Comparison of ENCODE assay signal across 14 cellular contexts in the genomic region with DNA sequence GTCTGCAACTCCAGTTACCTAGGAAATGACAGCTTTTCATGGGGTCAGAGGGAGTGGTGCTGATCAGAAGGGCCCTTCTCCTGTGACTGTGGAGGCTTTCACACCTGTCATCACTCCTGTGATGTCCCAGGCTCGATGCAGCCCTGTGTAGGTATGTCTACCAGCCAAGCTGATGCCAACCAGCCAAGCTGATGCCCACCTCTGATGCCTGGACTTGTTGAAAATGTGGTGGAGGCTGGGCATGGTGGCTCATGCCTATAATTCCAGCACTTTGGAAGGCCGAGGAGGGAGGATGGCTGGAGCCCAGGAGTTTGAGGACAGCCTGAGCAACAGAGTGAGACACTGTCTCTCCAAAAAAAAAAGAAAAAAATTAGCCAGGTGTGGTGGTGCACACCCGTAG. TPM values are rescaled to one million over a fixed set of nuclear protein-coding genes. Genes with fewer than 3 reads are reported as not detected.
DNase-seq lines count a peak whose midpoint lies in the region; ATAC-seq, FAIRE-seq and TF ChIP-seq lines count a peak whose summit lies in the region.
"Had no signal": no experiment of that assay in that cellular context is flagged by ENCODE, and none has a peak within 500 bp of the region (broad histone marks: within the 10 kb centered on the region; RNA-seq: fewer than 3 reads in every experiment).

No MANE protein-coding gene starts in this region.

- H3K23ac ChIP-seq in neuronal stem cell (ENCODE audit: low read depth, low read length, poor library complexity), result no peak overlapping the region

- H3K9me3 ChIP-seq in PC-9 (ENCODE audit: insufficient read depth, low read depth), result no peaks in the 10 kb centered on the region
- H3K9me3 ChIP-seq in GM12878 (replicated peaks; ENCODE audit: control insufficient read depth, insufficient read depth, low read length), result no peaks in the 10 kb centered on the region
- H3K9me3 ChIP-seq in neuronal stem cell (replicated peaks in 1 of 2; ENCODE audit: control insufficient read depth in 2 of 2, insufficient read depth in 1 of 2, low read depth in 1 of 2, low read length in 2 of 2), result no peaks in the 10 kb centered on the region
- no peaks in the 10 kb centered on the region for H3K9me3 ChIP-seq in OCI-LY7 (ENCODE audit: low read length)
- H3K9me3 ChIP-seq in upper lobe of right lung, result no peaks in the 10 kb centered on the region
- H3K9me3 ChIP-seq: A549, BE2C had no signal

- no peak for TF ChIP-seq RAD21 in GM12878 (IDR thresholded peaks at IDR 0.05; ENCODE audit: insufficient read depth, low read depth, low read length)

- ATAC-seq in GM12878, result no peak
- ATAC-seq in upper lobe of right lung, result no peak
- no peak for ATAC-seq in HG03565 (IDR thresholded peaks at IDR 0.05; ENCODE audit: unreplicated experiment)
- ATAC-seq: A549 had no signal

- TF ChIP-seq EP300 in GM12878 (IDR thresholded peaks at IDR 0.05; ENCODE audit: borderline replicate concordance in 1 of 2, control insufficient read depth in 1 of 2, low read depth in 2 of 2, low read length in 2 of 2), result no peak

- H3K4me2 ChIP-seq in PC-9 (peak overlapping the region; percentile 43; the same call in 1 of the 2 replicates), GM12878 (ENCODE audit: control insufficient read depth, insufficient read depth) (0 out of 2 replicates have a peak overlapping the region, but pooled peaks have one; percentile 9), neuronal stem cell (ENCODE audit: insufficient read depth, low read length, poor library complexity, severe bottlenecking) (no peak overlapping the region), OCI-LY7 (ENCODE audit: low read length) (no peak overlapping the region)
- H3K4me2 ChIP-seq: A549 had no signal

- no peak for FAIRE-seq in GM12878 (lab: Jason Lieb, UNC)
- FAIRE-seq: A549, G401.6 had no signal

- no peaks in the 10 kb centered on the region for H3K79me1 ChIP-seq in neuronal stem cell (ENCODE audit: low read depth, low read length)

- intact Hi-C loops in PC-9 (cut with micrococcal nuclease; ENCODE audit: unreplicated experiment) (loop anchor here (10.0 kb wide), 2 partner anchors 179 to 329 kb away; no protein-coding TSS in a partner anchor), GM12878 (cut with micrococcal nuclease; ENCODE audit: unreplicated experiment) (no loop called here), OCI-LY7 (cut with micrococcal nuclease; ENCODE audit: unreplicated experiment) (loop anchor here (5.0 kb wide), 1 partner anchor 126 kb away; no protein-coding TSS in a partner anchor), upper lobe of right lung (cut with DNase I) (no loop called here)

- H3F3A ChIP-seq in PC-9 (ENCODE audit: insufficient read depth, low read depth), result peaks cover 38% of the 10 kb centered on the region

- H4K91ac ChIP-seq in neuronal stem cell (ENCODE audit: low read depth, low read length, poor library complexity), result no peak overlapping the region

- H4K20me1 ChIP-seq in PC-9 (ENCODE audit: insufficient read depth), result no peaks in the 10 kb centered on the region
- H4K20me1 ChIP-seq in GM12878 (ENCODE audit: control insufficient read depth, insufficient read depth), result no peaks in the 10 kb centered on the region
- H4K20me1 ChIP-seq in OCI-LY7 (ENCODE audit: insufficient read depth, low read length), result no peaks in the 10 kb centered on the region

- no peak overlapping the region for H2AK5ac ChIP-seq in neuronal stem cell (ENCODE audit: low read depth, low read length)

- H4K8ac ChIP-seq in neuronal stem cell (ENCODE audit: low read depth, low read length), result no peak overlapping the region

- no peak overlapping the region for H2AFZ ChIP-seq in PC-9
- H2AFZ ChIP-seq in GM12878 (ENCODE audit: control insufficient read depth, low read depth, low read length), result no peak overlapping the region
- H2AFZ ChIP-seq in neuronal stem cell (ENCODE audit: low read length), result no peak overlapping the region
- no peak overlapping the region for H2AFZ ChIP-seq in OCI-LY7 (ENCODE audit: low read length)

- in situ Hi-C loops in GM12878 (cut with MboI), result loop anchor here (5.0 kb wide), 1 partner anchor 141 kb away; no protein-coding TSS in a partner anchor

- no peak overlapping the region for H2BK5ac ChIP-seq in neuronal stem cell (ENCODE audit: low read length)

- no peak overlapping the region for H3K18ac ChIP-seq in neuronal stem cell (ENCODE audit: low read length)

- H3K27ac ChIP-seq in PC-9, result no peak overlapping the region; the same call in 1 of the 2 replicates
- no peak overlapping the region for H3K27ac ChIP-seq in GM12878 (ENCODE audit: control insufficient read depth, insufficient read depth)
- no peak overlapping the region for H3K27ac ChIP-seq in neuronal stem cell (replicated peaks; ENCODE audit: low read length)
- H3K27ac ChIP-seq in OCI-LY7 (ENCODE audit: low read depth, low read length, poor library complexity, severe bottlenecking), result no peak overlapping the region
- no peak overlapping the region for H3K27ac ChIP-seq in upper lobe of right lung
- H3K27ac ChIP-seq: A549, C4-2B had no signal

- H3K79me2 ChIP-seq in PC-9 (ENCODE audit: low read depth), result no peaks in the 10 kb centered on the region
- H3K79me2 ChIP-seq in GM12878 (ENCODE audit: control insufficient read depth, insufficient read depth, low read length), result no peaks in the 10 kb centered on the region
- peaks cover 5% of the 10 kb centered on the region; the same call in 1 of the 2 replicates for H3K79me2 ChIP-seq in OCI-LY7 (ENCODE audit: insufficient read depth, low read depth, low read length)

- POLR2A ChIA-PET in PC-9 (lab: Charles Lee; ENCODE audit: unreplicated experiment) (interaction anchor here (0.6 kb wide), 1 partner anchor 133 kb away, joined by 4 read pairs; no protein-coding TSS in a partner anchor), GM12878 (lab: Charles Lee) (interaction anchor here (0.9 kb wide), 1 partner anchor 31 kb away, joined by 3 read pairs; no protein-coding TSS in a partner anchor), OCI-LY7 (lab: Charles Lee) (no interaction called here)

- CTCF ChIA-PET in PC-9 (lab: Charles Lee) (interaction anchor here (0.6 kb wide), 1 partner anchor 63 kb away, joined by 3 read pairs; no protein-coding TSS in a partner anchor), GM12878 (lab: Yijun Ruan, JAX) (interaction anchor here (0.8 to 4.0 kb wide), 4 partner anchors 94 to 1062 kb away, joined by 3 to 21 read pairs (median 4); no protein-coding TSS in a partner anchor), OCI-LY7 (lab: Charles Lee; ENCODE audit: unreplicated experiment) (no interaction called here)

- TF ChIP-seq CTCF in PC-9 (conservative IDR thresholded peaks at IDR 0.05), result no peak
- no peak for TF ChIP-seq CTCF in GM12878 (IDR thresholded peaks at IDR 0.05 in 2 of 3, conservative IDR thresholded peaks at IDR 0.05 in 1 of 3; ENCODE audit: control insufficient read depth in 2 of 3, extremely low read depth in 1 of 3, insufficient read depth in 1 of 3, low read depth in 3 of 3, low read length in 3 of 3)
- no peak for TF ChIP-seq CTCF in OCI-LY7 (conservative IDR thresholded peaks at IDR 0.05; ENCODE audit: low read length)
- no peak for TF ChIP-seq CTCF in upper lobe of right lung (IDR thresholded peaks at IDR 0.05)

- peak overlapping the region; percentile 79 for H3K14ac ChIP-seq in neuronal stem cell (ENCODE audit: low read length)

- no peak overlapping the region for H3K9ac ChIP-seq in GM12878 (ENCODE audit: control insufficient read depth, insufficient read depth, low read length)
- H3K9ac ChIP-seq in neuronal stem cell (ENCODE audit: low read depth, low read length, poor library complexity), result no peak overlapping the region

- SMC1A ChIA-PET in GM12878 (lab: Charles Lee; ENCODE audit: uncharacterized antibody, unreplicated experiment), result interaction anchor here (0.6 to 6.4 kb wide), 2 partner anchors 25 to 140 kb away, joined by 3 to 60 read pairs; no protein-coding TSS in a partner anchor

- no peaks in the 10 kb centered on the region for H3K9me2 ChIP-seq in PC-9 (ENCODE audit: insufficient read depth)
- H3K9me2 ChIP-seq in OCI-LY7 (ENCODE audit: insufficient read depth, low read length), result no peaks in the 10 kb centered on the region

- H3K36me3 ChIP-seq in PC-9 (ENCODE audit: low read depth) (no peaks in the 10 kb centered on the region), GM12878 (ENCODE audit: control insufficient read depth in 2 of 2, insufficient read depth in 2 of 2, low read length in 1 of 2) (no peaks in the 10 kb centered on the region), neuronal stem cell (replicated peaks in 1 of 2; ENCODE audit: control insufficient read depth in 2 of 2, insufficient read depth in 2 of 2, low read length in 2 of 2) (no peaks in the 10 kb centered on the region), OCI-LY7 (ENCODE audit: insufficient read depth, low read length) (no peaks in the 10 kb centered on the region), upper lobe of right lung (no peaks in the 10 kb centered on the region)
- H3K36me3 ChIP-seq: BE2C had no signal

- H3K4me1 ChIP-seq in PC-9 (replicated peaks; ENCODE audit: insufficient read depth) (peaks cover 66% of the 10 kb centered on the region), GM12878 (ENCODE audit: control insufficient read depth, insufficient read depth, low read length) (peaks cover 12% of the 10 kb centered on the region), neuronal stem cell (ENCODE audit: control insufficient read depth in 2 of 2, insufficient read depth in 1 of 2, low read depth in 1 of 2, low read length in 2 of 2) (peaks cover 9 to 12% of the 10 kb centered on the region in 2 donors), OCI-LY7 (ENCODE audit: insufficient read depth, low read length, poor library complexity, severe bottlenecking) (peaks cover 41% of the 10 kb centered on the region), upper lobe of right lung (peaks cover 14% of the 10 kb centered on the region)

- H3K27me3 ChIP-seq in PC-9 (ENCODE audit: insufficient read depth, low read depth), result no peaks in the 10 kb centered on the region
- no peaks in the 10 kb centered on the region for H3K27me3 ChIP-seq in GM12878 (replicated peaks in 1 of 2; ENCODE audit: control insufficient read depth in 2 of 2, insufficient read depth in 2 of 2, low read length in 1 of 2)
- H3K27me3 ChIP-seq in neuronal stem cell (ENCODE audit: control insufficient read depth in 3 of 3, insufficient read depth in 3 of 3, low read depth in 1 of 3, low read length in 3 of 3), result peaks cover 0 to 2% (median 0%) of the 10 kb centered on the region in 3 experiments
- no peaks in the 10 kb centered on the region for H3K27me3 ChIP-seq in upper lobe of right lung
- H3K27me3 ChIP-seq: BE2C had no signal

- H2BK120ac ChIP-seq in neuronal stem cell (ENCODE audit: low read depth, low read length), result no peak overlapping the region

- H3K4me3 ChIP-seq in PC-9 (no peak overlapping the region), GM12878 (no peak overlapping the region), neuronal stem cell (ENCODE audit: low read length in 2 of 2) (no peak overlapping the region), OCI-LY7 (ENCODE audit: low read depth, low read length, poor library complexity, severe bottlenecking) (no peak overlapping the region), upper lobe of right lung (no peak overlapping the region)
- H3K4me3 ChIP-seq: A549 had no signal

- H2BK15ac ChIP-seq in neuronal stem cell (ENCODE audit: low read length), result no peak overlapping the region

- BruUV-seq in PC-9 (replicated peaks; lab: Mats Ljungman, UMichigan) (no TSS peak), GM12878 (replicated peaks; lab: Mats Ljungman, UMichigan) (no TSS peak), OCI-LY7 (replicated peaks; lab: Mats Ljungman, UMichigan) (no TSS peak)

- 67% methylated on average over 3 of the region's 3 CpGs for WGBS in GM12878 (ENCODE audit: insufficient coverage, insufficient replicate concordance, low lambda C conversion rate, missing lambda C conversion rate)
- no CpG with 5 or more reads among the region's 3 CpGs for WGBS in neuronal stem cell (ENCODE audit: extremely low coverage in 2 of 2, insufficient read length in 2 of 2, insufficient replicate concordance in 1 of 2), 2 donors

- no peak for TF ChIP-seq POLR2A in GM12878 (IDR thresholded peaks at IDR 0.05; ENCODE audit: low read depth, low read length)

- no peak overlapping the region for H3K4ac ChIP-seq in neuronal stem cell (ENCODE audit: low read length)

- RAD21 ChIA-PET in GM12878 (lab: Charles Lee; ENCODE audit: unreplicated experiment), result interaction anchor here (1.2 kb wide), 1 partner anchor 325 kb away, joined by 3 read pairs; no protein-coding TSS in a partner anchor

- H2BK12ac ChIP-seq in neuronal stem cell (ENCODE audit: low read length), result no peak overlapping the region

- DNase-seq in PC-9 (no peak), GM12878 (ENCODE audit: low read depth, low spot score) (no peak), neuronal stem cell (ENCODE audit: low spot score) (no peak), OCI-LY7 (ENCODE audit: low spot score) (no peak), upper lobe of right lung (no peak)
- DNase-seq: BE2C; CD4-positive, alpha-beta memory T cell; DMS79; HCEC 1CT; HFFc6 had no signal

RNA-seq across cellular contexts. Expression of a gene that starts 33.7 kb away (rescaled TPM):
- total RNA-seq in PC-9 (2021) (5.7 and 6.1 TPM in 2 replicates), GM12878 (2014; rRNA removed) (3.8 and 4.7 TPM in 2 replicates), GM12878 (2014; rRNA removed; fragmentation: Illumina TruSeq; extraction: Trizol) (4.4 and 6.0 TPM in 2 replicates), GM12878 (2021) (5.6 and 6.2 TPM in 2 replicates), OCI-LY7 (2022) (22.2 and 26.4 TPM in 2 replicates), upper lobe of right lung (8.7 TPM)
- total RNA-seq in GM12878 (2013; cell fraction: nucleolus; rRNA removed), result 15.6 and 18.2 TPM in 2 replicates
- 1.9 TPM for polyA plus RNA-seq in GM12878 (2011; ENCODE audit: low read depth)
- polyA plus RNA-seq in GM12878 (2011; rRNA removed) (1.1 and 1.7 TPM in 2 replicates), GM12878 (2014; fragmentation: Illumina TruSeq; extraction: Trizol) (5.3 and 5.5 TPM in 2 replicates), GM12878 (2014; fragmentation: Nextera tagmentation; extraction: Ambion mirVana) (1 to 10 TPM; 3.0 to 4.1 TPM), GM12878 (2014; rRNA removed) (6.3 and 7.7 TPM in 2 replicates), GM12878 (2016; fragmentation: Nextera tagmentation; extraction: Ambion mirVana) (10 to 100 TPM in 1 of 2 experiments, 1 to 10 TPM in 1; 9.1 to 10.6 TPM)
- polyA plus RNA-seq in GM12878 (2011; cell fraction: cytosol; rRNA removed), result 0.46 and 0.57 TPM in 2 replicates
- 0.22 and 0.66 TPM in 2 replicates for polyA plus RNA-seq in GM12878 (2011; cell fraction: nucleus; rRNA removed)
- 5.6 and 6.8 TPM in 2 replicates for polyA plus RNA-seq in GM12878 (2012)
- 0.29 and 0.46 TPM in 2 replicates for polyA minus RNA-seq in GM12878 (2011; rRNA and poly(A)+ RNA removed)
- polyA minus RNA-seq in GM12878 (2011; cell fraction: cytosol; rRNA and poly(A)+ RNA removed), result not detected in 2 replicates
- 0.19 and 0.36 TPM in 2 replicates for polyA minus RNA-seq in GM12878 (2011; cell fraction: nucleus; rRNA and poly(A)+ RNA removed)
- 8.1 TPM for polyA plus RNA-seq in neuronal stem cell (2013, experiment 1 of 2)
- 7.6 TPM for polyA plus RNA-seq in neuronal stem cell (2013, experiment 2 of 2)
- total RNA-seq in OCI-LY7 (2014; rRNA removed; shearing (Covaris generic)), result 12.9 and 13.7 TPM in 2 replicates

RNA-seq across cellular contexts. Expression of a gene that starts 46.9 kb away (rescaled TPM):
- total RNA-seq in PC-9 (2021) (26.2 and 29.7 TPM in 2 replicates), GM12878 (2014; rRNA removed) (39.3 and 45.2 TPM in 2 replicates), GM12878 (2014; rRNA removed; fragmentation: Illumina TruSeq; extraction: Trizol) (49.2 and 49.6 TPM in 2 replicates), GM12878 (2021) (40.5 and 43.5 TPM in 2 replicates), OCI-LY7 (2022) (136 and 141 TPM in 2 replicates), upper lobe of right lung (51.3 TPM)
- 62.4 and 63.0 TPM in 2 replicates for total RNA-seq in GM12878 (2013; cell fraction: nucleolus; rRNA removed)
- polyA plus RNA-seq in GM12878 (2011; ENCODE audit: low read depth), result 20.1 TPM
- polyA plus RNA-seq in GM12878 (2011; rRNA removed) (59.7 and 85.8 TPM in 2 replicates), GM12878 (2014; fragmentation: Illumina TruSeq; extraction: Trizol) (43.3 and 56.8 TPM in 2 replicates), GM12878 (2014; fragmentation: Nextera tagmentation; extraction: Ambion mirVana) (10 to 100 TPM in 1 of 2 experiments, 1 to 10 TPM in 1; 9.8 to 10.9 TPM), GM12878 (2014; rRNA removed) (22.7 and 26.4 TPM in 2 replicates), GM12878 (2016; fragmentation: Nextera tagmentation; extraction: Ambion mirVana) (10 to 100 TPM; 31.4 to 33.6 TPM)
- polyA plus RNA-seq in GM12878 (2011; cell fraction: cytosol; rRNA removed), result 21.1 and 27.1 TPM in 2 replicates
- polyA plus RNA-seq in GM12878 (2011; cell fraction: nucleus; rRNA removed), result 17.5 and 21.7 TPM in 2 replicates
- 30.6 and 42.6 TPM in 2 replicates for polyA plus RNA-seq in GM12878 (2012)
- polyA minus RNA-seq in GM12878 (2011; rRNA and poly(A)+ RNA removed), result 62.3 and 96.0 TPM in 2 replicates
- 26.6 and 28.0 TPM in 2 replicates for polyA minus RNA-seq in GM12878 (2011; cell fraction: cytosol; rRNA and poly(A)+ RNA removed)
- polyA minus RNA-seq in GM12878 (2011; cell fraction: nucleus; rRNA and poly(A)+ RNA removed), result 15.1 and 23.2 TPM in 2 replicates
- 28.1 TPM for polyA plus RNA-seq in neuronal stem cell (2013, experiment 1 of 2)
- 29.3 TPM for polyA plus RNA-seq in neuronal stem cell (2013, experiment 2 of 2)
- total RNA-seq in OCI-LY7 (2014; rRNA removed; shearing (Covaris generic)), result 70.6 and 76.5 TPM in 2 replicates

Comparison
In these comparisons a context has a peak if more than half of its experiments do, and no peak if none do; other contexts are left out.
1. H3K4me2 ChIP-seq: peak in PC-9 (single experiment) and GM12878 (single experiment); none in neuronal stem cell (single experiment) and OCI-LY7 (single experiment).
2. intact Hi-C loops: an anchor here in PC-9 (10.0 kb wide) and OCI-LY7 (5.0 kb wide); none called in GM12878 and upper lobe of right lung.